Comparison of ENCODE assay signal across 16 cellular contexts in genomic region chr16:81531415-81531814, GRCh38.
A peak's percentile ranks its signal among the peaks of the same experiment; 100 is the strongest.
DNase-seq lines count a peak whose midpoint lies in the region; ATAC-seq, FAIRE-seq and TF ChIP-seq lines count a peak whose summit lies in the region.
"Had no signal": no experiment of that assay in that cellular context is flagged by ENCODE, and none has a peak within 500 bp of the region (broad histone marks: within the 10 kb centered on the region; RNA-seq: fewer than 3 reads in every experiment).

No MANE protein-coding gene starts in this region.

- no peaks in the 10 kb centered on the region for H3K4me1 ChIP-seq in GM12878 (ENCODE audit: control insufficient read depth, insufficient read depth, low read length)
- H3K4me1 ChIP-seq in foreskin keratinocyte, result peaks cover 43% of the 10 kb centered on the region

- no TSS peak for BruUV-seq in GM12878 (replicated peaks; lab: Mats Ljungman, UMichigan)

- H3K36me3 Mint-ChIP-seq in CD14-positive monocyte, result peaks cover 33 to 47% of the 10 kb centered on the region in 2 donors

- H3K9me3 ChIP-seq in GM12878 (replicated peaks; ENCODE audit: control insufficient read depth, insufficient read depth, low read length), result no peaks in the 10 kb centered on the region
- H3K9me3 ChIP-seq: SJSA1 had no signal

- TF ChIP-seq RAD21 in GM12878 (IDR thresholded peaks at IDR 0.05; ENCODE audit: insufficient read depth, low read depth, low read length), result no peak

- CTCF ChIA-PET in GM12878 (lab: Yijun Ruan, JAX), result no interaction called here

- intact Hi-C loops in CD14-positive monocyte (cut with micrococcal nuclease), result no loop called here
- intact Hi-C loops in GM12878 (cut with micrococcal nuclease; ENCODE audit: unreplicated experiment), result no loop called here

- H3K27ac Mint-ChIP-seq in CD14-positive monocyte, result peak overlapping the region in 5 of 7 donors; percentile 27 to 72 (median 67)
- H3K27ac Mint-ChIP-seq: memory B cell had no signal

- TF ChIP-seq EP300 in GM12878 (IDR thresholded peaks at IDR 0.05; ENCODE audit: borderline replicate concordance in 1 of 2, control insufficient read depth in 1 of 2, low read depth in 2 of 2, low read length in 2 of 2), result no peak

- peaks cover 2% of the 10 kb centered on the region for H3K79me2 ChIP-seq in GM12878 (ENCODE audit: control insufficient read depth, insufficient read depth, low read length)

- H3K4me3 ChIP-seq in GM12878, result no peak overlapping the region
- H3K4me3 ChIP-seq: SJSA1 had no signal

- no peaks in the 10 kb centered on the region; the same call in 1 of the 2 replicates for H4K20me1 ChIP-seq in GM12878 (ENCODE audit: control insufficient read depth, insufficient read depth)

- no peak overlapping the region for H3K9ac ChIP-seq in GM12878 (ENCODE audit: control insufficient read depth, insufficient read depth, low read length)

- peaks cover 0 to 2% (median 0%) of the 10 kb centered on the region in 3 donors for H3K27me3 Mint-ChIP-seq in CD14-positive monocyte (ENCODE audit: low read depth in 3 of 3)
- H3K27me3 Mint-ChIP-seq: memory B cell had no signal

- POLR2A ChIA-PET in GM12878 (lab: Charles Lee), result no interaction called here

- DNase-seq in CD14-positive monocyte (ENCODE audit: low spot score), result no peak
- no peak for DNase-seq in GM12878 (ENCODE audit: low read depth, low spot score)
- peak; percentile 99 for DNase-seq in foreskin keratinocyte
- DNase-seq in renal cortical epithelial cell (ENCODE audit: low read depth), result peak; percentile 96
- no peak for DNase-seq in NCI-H1092 (lab: John Stamatoyannopoulos, UW)
- DNase-seq in cerebellar cortex (ENCODE audit: low spot score), result no peak
- no peak for DNase-seq in stimulated activated CD4-positive, alpha-beta T cell treated with anti-CD3 and anti-CD28 coated beads, Interleukin-4, amount 100 ng/mL, for 24 hours
- DNase-seq: activated CD4-positive, alpha-beta T cell treated with anti-CD3 and anti-CD28 coated beads, Interleukin-2, amount 50 U/mL, for 48 hours; KG1; NCI-H1417; NCI-H2227 treated with DMSO at 0.1 percent for 48 hours; stimulated activated naive CD4-positive, alpha-beta T cell had no signal

- no peak overlapping the region for H2AFZ ChIP-seq in GM12878 (ENCODE audit: control insufficient read depth, low read depth, low read length)

- no peaks in the 10 kb centered on the region for H3K9me3 Mint-ChIP-seq in CD14-positive monocyte
- H3K9me3 Mint-ChIP-seq: memory B cell had no signal

- TF ChIP-seq CTCF in CD14-positive monocyte (IDR thresholded peaks at IDR 0.05), result no peak
- TF ChIP-seq CTCF in GM12878 (IDR thresholded peaks at IDR 0.05 in 2 of 3, conservative IDR thresholded peaks at IDR 0.05 in 1 of 3; ENCODE audit: control insufficient read depth in 2 of 3, extremely low read depth in 1 of 3, insufficient read depth in 1 of 3, low read depth in 3 of 3, low read length in 3 of 3), result no peak
- TF ChIP-seq CTCF in foreskin keratinocyte (conservative IDR thresholded peaks at IDR 0.05), result no peak

- H3K27ac ChIP-seq in GM12878 (ENCODE audit: control insufficient read depth, insufficient read depth) (no peak overlapping the region), foreskin keratinocyte (peak overlapping the region; percentile 100)
- H3K27ac ChIP-seq: SJSA1 had no signal

- H3K4me2 ChIP-seq in GM12878 (ENCODE audit: control insufficient read depth, insufficient read depth), result no peak overlapping the region

- no peak overlapping the region for H3K4me3 Mint-ChIP-seq in CD14-positive monocyte
- H3K4me3 Mint-ChIP-seq: memory B cell had no signal

- WGBS in GM12878 (ENCODE audit: insufficient coverage, insufficient replicate concordance, low lambda C conversion rate, missing lambda C conversion rate), result 57% methylated on average over 11 of the region's 11 CpGs

- in situ Hi-C loops in GM12878 (cut with MboI), result no loop called here

- TF ChIP-seq POLR2A in GM12878 (IDR thresholded peaks at IDR 0.05; ENCODE audit: low read depth, low read length), result no peak

- RAD21 ChIA-PET in GM12878 (lab: Charles Lee; ENCODE audit: unreplicated experiment), result no interaction called here

- SMC1A ChIA-PET in GM12878 (lab: Charles Lee; ENCODE audit: uncharacterized antibody, unreplicated experiment), result no interaction called here

- no peaks in the 10 kb centered on the region for H3K27me3 ChIP-seq in GM12878 (replicated peaks in 1 of 2; ENCODE audit: control insufficient read depth in 2 of 2, insufficient read depth in 2 of 2, low read length in 1 of 2)
- no peaks in the 10 kb centered on the region for H3K27me3 ChIP-seq in foreskin keratinocyte
- H3K27me3 ChIP-seq: SJSA1 had no signal

- ATAC-seq in GM12878 (peak; percentile 48), foreskin keratinocyte (peak; percentile 73), HG03159 (IDR thresholded peaks at IDR 0.05; ENCODE audit: unreplicated experiment) (no peak)

- H3K4me1 Mint-ChIP-seq in CD14-positive monocyte, result peaks cover 24% of the 10 kb centered on the region

- FAIRE-seq in GM12878 (lab: Jason Lieb, UNC), result no peak
- FAIRE-seq: GM12891 had no signal

- peaks cover 0 to 3% of the 10 kb centered on the region in 2 experiments; a peak in 2 of 4 replicates for H3K36me3 ChIP-seq in GM12878 (ENCODE audit: control insufficient read depth in 2 of 2, insufficient read depth in 2 of 2, low read length in 1 of 2)
- H3K36me3 ChIP-seq: SJSA1 had no signal

TF ChIP-seq in GM12878, 131 proteins besides CTCF, POLR2A, EP300 and RAD21:
- TF ChIP-seq USF1 (IDR thresholded peaks at IDR 0.05; ENCODE audit: borderline replicate concordance, extremely low read length, insufficient read depth, low read depth, low read length) (no peak), STAT3 (IDR thresholded peaks at IDR 0.05; ENCODE audit: low read depth, low read length) (no peak), EGR1 (IDR thresholded peaks at IDR 0.05; ENCODE audit: borderline replicate concordance in 1 of 2, low read depth in 2 of 2, low read length in 2 of 2) (no peak), RFX5 (IDR thresholded peaks at IDR 0.05; ENCODE audit: low read depth, low read length) (no peak), HCFC1 (IDR thresholded peaks at IDR 0.05; ENCODE audit: low read length) (no peak), SP1 (IDR thresholded peaks at IDR 0.05; ENCODE audit: low read depth, low read length) (no peak), HDAC2 (IDR thresholded peaks at IDR 0.05) (no peak), PBX3 (IDR thresholded peaks at IDR 0.05; ENCODE audit: insufficient replicate concordance, low read depth, low read length) (no peak), BCL11A (IDR thresholded peaks at IDR 0.05; ENCODE audit: low read depth, low read length) (no peak), FOXM1 (IDR thresholded peaks at IDR 0.05; ENCODE audit: low read depth, low read length) (no peak), MYC (IDR thresholded peaks at IDR 0.05; ENCODE audit: insufficient read depth, insufficient read length, insufficient replicate concordance, low read length, severe bottlenecking) (no peak), ZBED1 (IDR thresholded peaks at IDR 0.05; ENCODE audit: borderline replicate concordance) (no peak)

Comparison
In these comparisons a context has a peak if more than half of its experiments do, and no peak if none do; other contexts are left out.
1. DNase-seq: peak in foreskin keratinocyte (2 of 2) and renal cortical epithelial cell (single experiment); none in CD14-positive monocyte (single experiment), GM12878 (single experiment), NCI-H1092 (single experiment), cerebellar cortex (single experiment) and stimulated activated CD4-positive, alpha-beta T cell treated with anti-CD3 and anti-CD28 coated beads, Interleukin-4, amount 100 ng/mL, for 24 hours (single experiment).